In genomic region chr17:48111937-48112241, GRCh38 we compare ENCODE assay signal across 16 cellular contexts. TPM values are rescaled to one million over a fixed set of nuclear protein-coding genes. Genes with fewer than 3 reads are reported as not detected.
DNase-seq lines count a peak whose midpoint lies in the region; ATAC-seq, FAIRE-seq and TF ChIP-seq lines count a peak whose summit lies in the region.
"Had no signal": no experiment of that assay in that cellular context is flagged by ENCODE, and none has a peak within 500 bp of the region (broad histone marks: within the 10 kb centered on the region; RNA-seq: fewer than 3 reads in every experiment).

No MANE protein-coding gene starts in this region.

- H3K4me2 ChIP-seq in OCI-LY1 (ENCODE audit: low read length) = no peak overlapping the region
- H3K4me2 ChIP-seq in GM12878 (ENCODE audit: control insufficient read depth, insufficient read depth) = peak overlapping the region; percentile 88

- H3K79me2 ChIP-seq in OCI-LY1 (ENCODE audit: insufficient read depth, low read length) = peaks cover 4% of the 10 kb centered on the region; the same call in 1 of the 2 replicates
- H3K79me2 ChIP-seq in GM12878 (ENCODE audit: control insufficient read depth, insufficient read depth, low read length) = peaks cover 75% of the 10 kb centered on the region

- TF ChIP-seq CTCF in OCI-LY1 (IDR thresholded peaks at IDR 0.05; ENCODE audit: low read length) = no peak
- no peak for TF ChIP-seq CTCF in GM12878 (IDR thresholded peaks at IDR 0.05 in 2 of 3, conservative IDR thresholded peaks at IDR 0.05 in 1 of 3; ENCODE audit: control insufficient read depth in 2 of 3, extremely low read depth in 1 of 3, insufficient read depth in 1 of 3, low read depth in 3 of 3, low read length in 3 of 3)

- peaks cover 3% of the 10 kb centered on the region for H3K36me3 Mint-ChIP-seq in activated naive CD4-positive, alpha-beta T cell treated with anti-CD3 and anti-CD28 coated beads, Interleukin-2, amount 50 U/mL, for 24 hours

- H3K9me3 ChIP-seq in OCI-LY1 (ENCODE audit: low read length) (no peaks in the 10 kb centered on the region), GM12878 (replicated peaks; ENCODE audit: control insufficient read depth, insufficient read depth, low read length) (no peaks in the 10 kb centered on the region)
- H3K9me3 ChIP-seq: esophagus muscularis mucosa had no signal

- peak overlapping the region; percentile 89 for H3K27ac Mint-ChIP-seq in activated naive CD4-positive, alpha-beta T cell treated with anti-CD3 and anti-CD28 coated beads, Interleukin-2, amount 50 U/mL, for 24 hours

- H3K9ac ChIP-seq in OCI-LY1 (ENCODE audit: low read length) (no peak overlapping the region), GM12878 (ENCODE audit: control insufficient read depth, insufficient read depth, low read length) (peak overlapping the region; percentile 85)

- no peaks in the 10 kb centered on the region for H3K27me3 Mint-ChIP-seq in activated naive CD4-positive, alpha-beta T cell treated with anti-CD3 and anti-CD28 coated beads, Interleukin-2, amount 50 U/mL, for 24 hours

- POLR2A ChIA-PET in GM12878 (lab: Charles Lee) = interaction anchor here (0.6 to 3.7 kb wide), 22 partner anchors 9 to 405 kb away, joined by 3 to 32 read pairs (median 4); partner anchors contain the start of genes CBX1 and NFE2L1

- no peak for TF ChIP-seq EP300 in GM12878 (IDR thresholded peaks at IDR 0.05; ENCODE audit: borderline replicate concordance in 1 of 2, control insufficient read depth in 1 of 2, low read depth in 2 of 2, low read length in 2 of 2)

- H4K20me1 ChIP-seq in OCI-LY1 (ENCODE audit: insufficient read depth, low read length) = no peaks in the 10 kb centered on the region
- H4K20me1 ChIP-seq in GM12878 (ENCODE audit: control insufficient read depth, insufficient read depth) = no peaks in the 10 kb centered on the region

- no peak for TF ChIP-seq RAD21 in GM12878 (IDR thresholded peaks at IDR 0.05; ENCODE audit: insufficient read depth, low read depth, low read length)

- H3K27ac ChIP-seq in OCI-LY1 (ENCODE audit: low read depth, low read length, poor library complexity, severe bottlenecking) = peak overlapping the region; percentile 51
- H3K27ac ChIP-seq in GM12878 (ENCODE audit: control insufficient read depth, insufficient read depth) = peak overlapping the region; percentile 93
- H3K27ac ChIP-seq: esophagus muscularis mucosa had no signal

- H3K4me1 ChIP-seq in OCI-LY1 (ENCODE audit: insufficient read depth, low read length, severe bottlenecking) (peaks cover 55% of the 10 kb centered on the region), GM12878 (ENCODE audit: control insufficient read depth, insufficient read depth, low read length) (no peaks in the 10 kb centered on the region; the same call in none of the 2 replicates)

- intact Hi-C loops in GM12878 (cut with micrococcal nuclease; ENCODE audit: unreplicated experiment) = no loop called here

- SMC1A ChIA-PET in GM12878 (lab: Charles Lee; ENCODE audit: uncharacterized antibody, unreplicated experiment) = interaction anchor here (0.8 to 7.5 kb wide), 20 partner anchors 11 to 481 kb away, joined by 3 to 66 read pairs (median 4); partner anchors contain the start of genes CBX1 and NFE2L1

- CTCF ChIA-PET in GM12878 (lab: Yijun Ruan, JAX) = interaction anchor here (0.6 to 33.4 kb wide), 27 partner anchors 12 to 814 kb away, joined by 3 to 525 read pairs (median 4); partner anchors contain the start of genes CBX1, CDK5RAP3 and HOXB5

- in situ Hi-C loops in GM12878 (cut with MboI) = no loop called here

- RAD21 ChIA-PET in GM12878 (lab: Charles Lee; ENCODE audit: unreplicated experiment) = interaction anchor here (0.6 to 8.4 kb wide), 26 partner anchors 12 to 535 kb away, joined by 3 to 113 read pairs (median 4); partner anchors contain the start of genes CBX1, NFE2L1 and PNPO

- no peak for DNase-seq in activated naive CD4-positive, alpha-beta T cell (lab: John Stamatoyannopoulos, UW)
- DNase-seq in GM12878 (ENCODE audit: low read depth, low spot score) = no peak
- no peak for DNase-seq in NCI-H1436 treated with DMSO at 0.1 percent for 48 hours (lab: John Stamatoyannopoulos, UW)
- no peak for DNase-seq in Kasumi-1 (lab: John Stamatoyannopoulos, UW)
- DNase-seq: glutamatergic neuron, NCI-H1694 treated with DMSO at 0.1 percent for 48 hours, NCI-H345, SHP77 had no signal

- H3K27me3 ChIP-seq in OCI-LY1 (ENCODE audit: insufficient read depth, low read length) (no peaks in the 10 kb centered on the region), GM12878 (replicated peaks in 1 of 2; ENCODE audit: control insufficient read depth in 2 of 2, insufficient read depth in 2 of 2, low read length in 1 of 2) (no peaks in the 10 kb centered on the region)
- H3K27me3 ChIP-seq: dorsolateral prefrontal cortex, esophagus muscularis mucosa had no signal

- no peak for TF ChIP-seq POLR2A in GM12878 (IDR thresholded peaks at IDR 0.05; ENCODE audit: low read depth, low read length)

- H3K9me2 ChIP-seq in OCI-LY1 (ENCODE audit: low read depth, low read length) = no peaks in the 10 kb centered on the region

- H3K4me1 Mint-ChIP-seq in activated naive CD4-positive, alpha-beta T cell treated with anti-CD3 and anti-CD28 coated beads, Interleukin-2, amount 50 U/mL, for 24 hours = peaks cover 50% of the 10 kb centered on the region

- H3K9me3 Mint-ChIP-seq in activated naive CD4-positive, alpha-beta T cell treated with anti-CD3 and anti-CD28 coated beads, Interleukin-2, amount 50 U/mL, for 24 hours = no peaks in the 10 kb centered on the region

- FAIRE-seq in GM12878 (lab: Jason Lieb, UNC) = peak; percentile 18
- FAIRE-seq: D721Med, H1 had no signal

- ATAC-seq in GM12878 = no peak; the same call in 2 of the 3 replicates
- no peak for ATAC-seq in HG02852 (IDR thresholded peaks at IDR 0.05; ENCODE audit: unreplicated experiment)
- ATAC-seq in HG02571 (IDR thresholded peaks at IDR 0.05; ENCODE audit: unreplicated experiment) = no peak

- no peak overlapping the region for H2AFZ ChIP-seq in OCI-LY1 (ENCODE audit: low read length)
- no peak overlapping the region for H2AFZ ChIP-seq in GM12878 (ENCODE audit: control insufficient read depth, low read depth, low read length)

- no peak overlapping the region for H3K4me3 ChIP-seq in OCI-LY1 (ENCODE audit: low read depth, low read length, poor library complexity, severe bottlenecking)
- peak overlapping the region; percentile 97 for H3K4me3 ChIP-seq in GM12878
- H3K4me3 ChIP-seq: dorsolateral prefrontal cortex, esophagus muscularis mucosa had no signal

- BruUV-seq in GM12878 (replicated peaks; lab: Mats Ljungman, UMichigan) = no TSS peak

- H3K4me3 Mint-ChIP-seq in activated naive CD4-positive, alpha-beta T cell treated with anti-CD3 and anti-CD28 coated beads, Interleukin-2, amount 50 U/mL, for 24 hours = peak overlapping the region; percentile 53

- H3K36me3 ChIP-seq in OCI-LY1 (ENCODE audit: insufficient read depth, low read length) = no peaks in the 10 kb centered on the region
- H3K36me3 ChIP-seq in GM12878 (ENCODE audit: control insufficient read depth in 2 of 2, insufficient read depth in 2 of 2, low read length in 1 of 2) = peaks cover 0 to 2% of the 10 kb centered on the region in 2 experiments; a peak in 2 of 4 replicates

- 0% methylated on average over 2 of the region's 2 CpGs for WGBS in GM12878 (ENCODE audit: insufficient coverage, insufficient replicate concordance, low lambda C conversion rate, missing lambda C conversion rate)

- H3F3A ChIP-seq in OCI-LY1 (ENCODE audit: insufficient read depth, low read length) = no peaks in the 10 kb centered on the region

TF ChIP-seq in GM12878, 131 proteins besides CTCF, POLR2A, EP300 and RAD21 (continues in another document):
- TF ChIP-seq ATF7 (IDR thresholded peaks at IDR 0.05; ENCODE audit: low read depth) (no peak), ZNF24 (IDR thresholded peaks at IDR 0.05) (0 out of 2 replicates have a peak, but pooled peaks have one; percentile 15), ZNF622 (IDR thresholded peaks at IDR 0.05) (no peak)

RNA-seq across cellular contexts. Expression of gene SNX11, which starts 4.3 kb away (rescaled TPM):
- 99.3 and 112 TPM in 2 replicates for total RNA-seq in GM12878 (2013; cell fraction: nucleolus; rRNA removed)
- total RNA-seq in GM12878 (2014; rRNA removed) (63.7 and 69.0 TPM in 2 replicates), GM12878 (2014; rRNA removed; fragmentation: Illumina TruSeq; extraction: Trizol) (62.3 and 63.1 TPM in 2 replicates), GM12878 (2021) (60.8 and 63.4 TPM in 2 replicates)
- 61.3 TPM for polyA plus RNA-seq in GM12878 (2011; ENCODE audit: low read depth)
- polyA plus RNA-seq in GM12878 (2011; rRNA removed) (116 and 127 TPM in 2 replicates), GM12878 (2014; fragmentation: Illumina TruSeq; extraction: Trizol) (66.0 and 77.8 TPM in 2 replicates), GM12878 (2014; fragmentation: Nextera tagmentation; extraction: Ambion mirVana) (10 to 100 TPM; 61.3 to 75.6 TPM), GM12878 (2014; rRNA removed) (60.9 and 64.2 TPM in 2 replicates), GM12878 (2016; fragmentation: Nextera tagmentation; extraction: Ambion mirVana) (10 to 100 TPM; 34.2 to 39.9 TPM)
- 107 and 138 TPM in 2 replicates for polyA plus RNA-seq in GM12878 (2011; cell fraction: cytosol; rRNA removed)
- 75.2 and 94.2 TPM in 2 replicates for polyA plus RNA-seq in GM12878 (2011; cell fraction: nucleus; rRNA removed)
- 52.4 and 59.0 TPM in 2 replicates for polyA plus RNA-seq in GM12878 (2012)
- 92.8 and 107 TPM in 2 replicates for polyA minus RNA-seq in GM12878 (2011; rRNA and poly(A)+ RNA removed)
- polyA minus RNA-seq in GM12878 (2011; cell fraction: cytosol; rRNA and poly(A)+ RNA removed) = 31.8 and 40.1 TPM in 2 replicates
- 31.7 and 39.3 TPM in 2 replicates for polyA minus RNA-seq in GM12878 (2011; cell fraction: nucleus; rRNA and poly(A)+ RNA removed)

RNA-seq across cellular contexts. Expression of gene CBX1, which starts 10.6 kb away (rescaled TPM):
- 12.3 and 13.8 TPM in 2 replicates for total RNA-seq in GM12878 (2013; cell fraction: nucleolus; rRNA removed)
- 46.1 and 48.2 TPM in 2 replicates for total RNA-seq in GM12878 (2014; rRNA removed)
- total RNA-seq in GM12878 (2014; rRNA removed; fragmentation: Illumina TruSeq; extraction: Trizol) = 76.7 and 76.9 TPM in 2 replicates
- total RNA-seq in GM12878 (2021) = 55.6 and 57.2 TPM in 2 replicates
- polyA plus RNA-seq in GM12878 (2011; ENCODE audit: low read depth) = 43.2 TPM
- polyA plus RNA-seq in GM12878 (2011; rRNA removed) = 39.3 and 52.5 TPM in 2 replicates
- 22.2 and 24.0 TPM in 2 replicates for polyA plus RNA-seq in GM12878 (2011; cell fraction: cytosol; rRNA removed)
- 11.3 and 14.8 TPM in 2 replicates for polyA plus RNA-seq in GM12878 (2011; cell fraction: nucleus; rRNA removed)
- 52.7 and 64.5 TPM in 2 replicates for polyA plus RNA-seq in GM12878 (2012)
- 99.2 and 133 TPM in 2 replicates for polyA plus RNA-seq in GM12878 (2014; fragmentation: Illumina TruSeq; extraction: Trizol)
- polyA plus RNA-seq in GM12878 (2014; fragmentation: Nextera tagmentation; extraction: Ambion mirVana) = 10 to 100 TPM; 11.8 to 20.3 TPM
- 43.4 and 45.4 TPM in 2 replicates for polyA plus RNA-seq in GM12878 (2014; rRNA removed)
- 10 to 100 TPM; 36.6 to 41.6 TPM for polyA plus RNA-seq in GM12878 (2016; fragmentation: Nextera tagmentation; extraction: Ambion mirVana)
- 13.1 TPM in 2 replicates for polyA minus RNA-seq in GM12878 (2011; rRNA and poly(A)+ RNA removed)
- 10.4 and 11.5 TPM in 2 replicates for polyA minus RNA-seq in GM12878 (2011; cell fraction: cytosol; rRNA and poly(A)+ RNA removed)
- polyA minus RNA-seq in GM12878 (2011; cell fraction: nucleus; rRNA and poly(A)+ RNA removed) = 3.0 and 5.5 TPM in 2 replicates
